19 cellular contexts compared by ENCODE assay signal in genomic region chr11:45928535-45929215, GRCh38. TPM values are rescaled to one million over a fixed set of nuclear protein-coding genes. Genes with fewer than 3 reads are reported as not detected.
DNase-seq lines count a peak whose midpoint lies in the region; ATAC-seq, FAIRE-seq and TF ChIP-seq lines count a peak whose summit lies in the region.
"Had no signal": no experiment of that assay in that cellular context is flagged by ENCODE, and none has a peak within 500 bp of the region (broad histone marks: within the 10 kb centered on the region; RNA-seq: fewer than 3 reads in every experiment).

No MANE protein-coding gene starts in this region.

- H3K4me3 ChIP-seq in epithelial cell of esophagus (ENCODE audit: low read length), result no peak overlapping the region
- H3K4me3 ChIP-seq in skin epidermis, result no peak overlapping the region
- H3K4me3 ChIP-seq: testis had no signal

- no peak for TF ChIP-seq POLR2A in GM12891 (IDR thresholded peaks at IDR 0.05; ENCODE audit: low read depth, low read length)

- no peaks in the 10 kb centered on the region for H3K9me3 Mint-ChIP-seq in IgD-negative memory B cell
- H3K9me3 Mint-ChIP-seq: CD4-positive, alpha-beta T cell; natural killer cell treated with Interleukin-12 subunit alpha and Interleukin-12 subunit beta and Interleukin-15 and Interleukin-18, amount 100 ng/mL, for 72 hours; T-helper 1 cell treated with Interleukin-12 subunit alpha and Interleukin-12 subunit beta and Interleukin-4 antibody, amounts not matched to agents 30 μg/mL and 1 μg/mL, for 36 hours had no signal

- ATAC-seq in GM18861 (IDR thresholded peaks at IDR 0.05; ENCODE audit: unreplicated experiment), result no peak
- ATAC-seq: natural killer cell treated with Interleukin-12 subunit alpha and Interleukin-12 subunit beta and Interleukin-15 and Interleukin-18, amount 100 ng/mL, for 72 hours had no signal

- peak overlapping the region in 11 of 21 experiments; percentile 1 to 94 (median 46) for H3K27ac ChIP-seq in skin epidermis
- H3K27ac ChIP-seq: HL-60, testis had no signal

- H3K4me3 Mint-ChIP-seq in IgD-negative memory B cell, result peak overlapping the region in 3 of 4 donors; percentile 10 to 75 (median 36)
- H3K4me3 Mint-ChIP-seq: CD4-positive, alpha-beta T cell; natural killer cell treated with Interleukin-12 subunit alpha and Interleukin-12 subunit beta and Interleukin-15 and Interleukin-18, amount 100 ng/mL, for 72 hours; T-helper 1 cell treated with Interleukin-12 subunit alpha and Interleukin-12 subunit beta and Interleukin-4 antibody, amounts not matched to agents 30 μg/mL and 1 μg/mL, for 36 hours had no signal

- FAIRE-seq in GM12891 (lab: Jason Lieb, UNC), result no peak
- FAIRE-seq: frontal cortex had no signal

- H3K4me1 Mint-ChIP-seq in IgD-negative memory B cell, result peaks cover 36 to 70% (median 49%) of the 10 kb centered on the region in 3 donors

- peaks cover 6% of the 10 kb centered on the region for H3K36me3 Mint-ChIP-seq in IgD-negative memory B cell
- H3K36me3 Mint-ChIP-seq: natural killer cell treated with Interleukin-12 subunit alpha and Interleukin-12 subunit beta and Interleukin-15 and Interleukin-18, amount 100 ng/mL, for 72 hours had no signal

- peaks cover 3% of the 10 kb centered on the region for H3K27me3 Mint-ChIP-seq in IgD-negative memory B cell

- peak; percentile 10 for DNase-seq in DMS53 (lab: John Stamatoyannopoulos, UW)
- no peak for DNase-seq in DMS53 treated with DMSO at 0.1 percent for 48 hours (lab: John Stamatoyannopoulos, UW; ENCODE audit: unreplicated experiment)
- DNase-seq in epithelial cell of esophagus (ENCODE audit: low read depth), result peak; percentile 41
- no peak for DNase-seq in GM12891 (ENCODE audit: insufficient read length, low spot score)
- no peak for DNase-seq in stimulated activated naive CD4-positive, alpha-beta T cell treated with Interleukin-2 at 50 U/mL for 16 hours (lab: John Stamatoyannopoulos, UW)
- DNase-seq: CD4-positive, alpha-beta T cell; cerebellar nuclear complex; GF-D8; KG1; NCI-H2171; NK-92 treated with Interleukin-12 subunit alpha and Interleukin-12 subunit beta, amount 100 ng/mL, for 24 hours; testis had no signal

- TF ChIP-seq CTCF in epithelial cell of esophagus (IDR thresholded peaks at IDR 0.05; ENCODE audit: insufficient read depth, low read depth, low read length, missing control alignments), result no peak

- peak overlapping the region; percentile 57 to 95 (median 84) for H3K27ac Mint-ChIP-seq in IgD-negative memory B cell
- H3K27ac Mint-ChIP-seq: T-helper 1 cell treated with Interleukin-12 subunit alpha and Interleukin-12 subunit beta and Interleukin-4 antibody, amounts not matched to agents 30 μg/mL and 1 μg/mL, for 36 hours had no signal

TF ChIP-seq in GM12891, 5 proteins besides CTCF, POLR2A, EP300 and RAD21:
- no peak for TF ChIP-seq TAF1 (IDR thresholded peaks at IDR 0.05; ENCODE audit: low read depth, low read length)
- no peak for TF ChIP-seq PAX5 (IDR thresholded peaks at IDR 0.05; ENCODE audit: insufficient read depth, low read length, severe bottlenecking)
TF ChIP-seq in GM12891: peak in this region for 0.

RNA-seq across cellular contexts. Expression of gene LARGE2, which starts 6.2 kb away (rescaled TPM):
- 61.7 TPM for polyA plus RNA-seq in IgD-negative memory B cell
- polyA plus RNA-seq in GM12891 (2012; ENCODE audit: low read depth, missing spikeins), result 0.12 TPM

RNA-seq across cellular contexts. Expression of gene PEX16, which starts 11.0 kb away (rescaled TPM):
- polyA plus RNA-seq in IgD-negative memory B cell, result 73.5 TPM
- 30.0 TPM for polyA plus RNA-seq in GM12891 (2012; ENCODE audit: low read depth, missing spikeins)

RNA-seq across cellular contexts. Expression of gene FREY1, which starts 21.6 kb away (rescaled TPM):
- not detected for polyA plus RNA-seq in IgD-negative memory B cell
- polyA plus RNA-seq in GM12891 (2012; ENCODE audit: low read depth, missing spikeins), result not detected

RNA-seq across cellular contexts. Expression of gene MAPK8IP1, which starts 43.2 kb away (rescaled TPM):
- 0.26 TPM for polyA plus RNA-seq in IgD-negative memory B cell
- polyA plus RNA-seq in GM12891 (2012; ENCODE audit: low read depth, missing spikeins), result 0.26 TPM

Comparison
In these comparisons a context has a peak if more than half of its experiments do, and no peak if none do; other contexts are left out.
1. DNase-seq: peak in DMS53 (single experiment) and epithelial cell of esophagus (single experiment); none in DMS53 treated with DMSO at 0.1 percent for 48 hours (single experiment), GM12891 (single experiment) and stimulated activated naive CD4-positive, alpha-beta T cell treated with Interleukin-2 at 50 U/mL for 16 hours (single experiment).